In genomic region chr3:107206945-107207344, GRCh38 we compare ENCODE assay signal across 15 cellular contexts.
DNase-seq lines count a peak whose midpoint lies in the region; ATAC-seq and TF ChIP-seq lines count a peak whose summit lies in the region.
"Had no signal": no experiment of that assay in that cellular context is flagged by ENCODE, and none has a peak within 500 bp of the region (broad histone marks: within the 10 kb centered on the region; RNA-seq: fewer than 3 reads in every experiment).

No MANE protein-coding gene starts in this region.

- H3K27me3 ChIP-seq in RWPE2 (ENCODE audit: insufficient read depth, poor library complexity, severe bottlenecking): no peaks in the 10 kb centered on the region

- H3K4me1 ChIP-seq in RWPE2 (ENCODE audit: insufficient read depth, poor library complexity, severe bottlenecking): peaks cover 35% of the 10 kb centered on the region
- peaks cover 31% of the 10 kb centered on the region for H3K4me1 ChIP-seq in mesodermal cell (ENCODE audit: control insufficient read depth, insufficient read depth, low read length, poor library complexity, severe bottlenecking)

- H3K9me3 ChIP-seq in RWPE2 (ENCODE audit: severe bottlenecking) (no peaks in the 10 kb centered on the region), mesodermal cell (ENCODE audit: control insufficient read depth, low read length) (no peaks in the 10 kb centered on the region)

- ATAC-seq in RWPE2 (ENCODE audit: low read depth): no peak
- ATAC-seq in GM21390 (IDR thresholded peaks at IDR 0.05; ENCODE audit: unreplicated experiment): no peak
- no peak for ATAC-seq in HG03565 (IDR thresholded peaks at IDR 0.05; ENCODE audit: unreplicated experiment)
- ATAC-seq: activated CD8-positive, alpha-beta T cell treated with anti-CD3 and anti-CD28 coated beads, Interleukin-2, amount 10 ng/mL, durations not matched to agents 7 days and 5 days had no signal

- no peak overlapping the region for H3K4me3 ChIP-seq in RWPE2 (ENCODE audit: severe bottlenecking)
- no peak overlapping the region for H3K4me3 ChIP-seq in fibroblast of mammary gland (ENCODE audit: control insufficient read depth, low read depth, low read length)
- no peak overlapping the region for H3K4me3 ChIP-seq in mesodermal cell (ENCODE audit: extremely low read depth, insufficient read depth, low read length, poor library complexity, severe bottlenecking)

- H3K27ac ChIP-seq in RWPE2 (ENCODE audit: poor library complexity, severe bottlenecking) (peak overlapping the region; percentile 91), mesodermal cell (ENCODE audit: low read depth, low read length, severe bottlenecking) (peak overlapping the region; percentile 93), substantia nigra (ENCODE audit: low read depth, low read length, poor library complexity, severe bottlenecking) (peak overlapping the region; percentile 83)
- H3K27ac ChIP-seq: HL-60 had no signal

- no peak for DNase-seq in RWPE2 (ENCODE audit: low spot score)
- peak; percentile 30 for DNase-seq in fibroblast of mammary gland (ENCODE audit: low read depth)
- peak in 1 of 49 donors; percentile 7 for DNase-seq in substantia nigra (lab: John Stamatoyannopoulos, UW)
- DNase-seq in kidney tubule cell (ENCODE audit: low spot score): no peak
- DNase-seq in middle frontal gyrus (ENCODE audit: extremely low spot score, low spot score): no peak
- DNase-seq: activated CD8-positive, alpha-beta T cell treated with anti-CD3 and anti-CD28 coated beads, Interleukin-2, amount 10 ng/mL, durations not matched to agents 7 days and 5 days; Calu3; GF-D8; KG1; NCI-H1105 treated with DMSO at 0.1 percent for 48 hours; stimulated activated CD4-positive, alpha-beta T cell treated with anti-CD3 and anti-CD28 coated beads, Interleukin-15, amount 100 ng/mL, for 24 hours had no signal

- H3K36me3 ChIP-seq in RWPE2 (ENCODE audit: low read depth) (no peaks in the 10 kb centered on the region), mesodermal cell (ENCODE audit: control insufficient read depth, insufficient read depth, low read length) (no peaks in the 10 kb centered on the region)

- TF ChIP-seq CTCF in RWPE2 (IDR thresholded peaks at IDR 0.05; ENCODE audit: poor library complexity, severe bottlenecking): no peak
- no peak for TF ChIP-seq CTCF in fibroblast of mammary gland (conservative IDR thresholded peaks at IDR 0.05; ENCODE audit: control insufficient read depth, insufficient read depth, low read depth, low read length)
